In the genomic region with DNA sequence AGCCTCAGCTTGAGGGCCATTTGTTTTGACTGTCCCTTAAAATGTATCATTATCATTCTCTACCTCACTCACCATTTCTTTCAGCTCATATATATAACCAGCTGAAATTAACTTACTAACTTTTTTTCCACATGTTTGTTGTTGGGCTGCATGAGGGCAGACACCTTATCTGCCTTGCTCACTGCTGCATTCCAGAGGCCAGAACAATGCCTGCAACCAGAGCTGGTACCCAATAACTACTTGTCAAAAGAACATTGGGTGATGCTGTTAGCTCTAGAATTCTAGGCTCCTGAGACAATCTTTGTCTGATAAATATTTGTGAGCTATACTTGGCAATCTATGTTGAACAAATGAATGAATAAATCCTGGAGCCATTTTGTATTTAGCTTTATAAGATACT, we compare ENCODE assay signal across 1 cellular context.
TF ChIP-seq lines count a peak whose summit lies in the region.

No MANE protein-coding gene starts in this region.

TF ChIP-seq in GM23338, 12 proteins besides CTCF, POLR2A, EP300 and RAD21 (continued from another document):
- TF ChIP-seq, protein P1, sequence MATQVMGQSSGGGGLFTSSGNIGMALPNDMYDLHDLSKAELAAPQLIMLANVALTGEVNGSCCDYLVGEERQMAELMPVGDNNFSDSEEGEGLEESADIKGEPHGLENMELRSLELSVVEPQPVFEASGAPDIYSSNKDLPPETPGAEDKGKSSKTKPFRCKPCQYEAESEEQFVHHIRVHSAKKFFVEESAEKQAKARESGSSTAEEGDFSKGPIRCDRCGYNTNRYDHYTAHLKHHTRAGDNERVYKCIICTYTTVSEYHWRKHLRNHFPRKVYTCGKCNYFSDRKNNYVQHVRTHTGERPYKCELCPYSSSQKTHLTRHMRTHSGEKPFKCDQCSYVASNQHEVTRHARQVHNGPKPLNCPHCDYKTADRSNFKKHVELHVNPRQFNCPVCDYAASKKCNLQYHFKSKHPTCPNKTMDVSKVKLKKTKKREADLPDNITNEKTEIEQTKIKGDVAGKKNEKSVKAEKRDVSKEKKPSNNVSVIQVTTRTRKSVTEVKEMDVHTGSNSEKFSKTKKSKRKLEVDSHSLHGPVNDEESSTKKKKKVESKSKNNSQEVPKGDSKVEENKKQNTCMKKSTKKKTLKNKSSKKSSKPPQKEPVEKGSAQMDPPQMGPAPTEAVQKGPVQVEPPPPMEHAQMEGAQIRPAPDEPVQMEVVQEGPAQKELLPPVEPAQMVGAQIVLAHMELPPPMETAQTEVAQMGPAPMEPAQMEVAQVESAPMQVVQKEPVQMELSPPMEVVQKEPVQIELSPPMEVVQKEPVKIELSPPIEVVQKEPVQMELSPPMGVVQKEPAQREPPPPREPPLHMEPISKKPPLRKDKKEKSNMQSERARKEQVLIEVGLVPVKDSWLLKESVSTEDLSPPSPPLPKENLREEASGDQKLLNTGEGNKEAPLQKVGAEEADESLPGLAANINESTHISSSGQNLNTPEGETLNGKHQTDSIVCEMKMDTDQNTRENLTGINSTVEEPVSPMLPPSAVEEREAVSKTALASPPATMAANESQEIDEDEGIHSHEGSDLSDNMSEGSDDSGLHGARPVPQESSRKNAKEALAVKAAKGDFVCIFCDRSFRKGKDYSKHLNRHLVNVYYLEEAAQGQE (IDR thresholded peaks at IDR 0.05; ENCODE audit: unreplicated experiment): no peak
- TF ChIP-seq STAT1 (IDR thresholded peaks at IDR 0.05; ENCODE audit: unreplicated experiment) (no peak), ZNF462 (CRISPR knock-in tag; IDR thresholded peaks at IDR 0.05) (no peak), ZNF114 (CRISPR knock-in tag; IDR thresholded peaks at IDR 0.05) (no peak), NANOG (IDR thresholded peaks at IDR 0.05; ENCODE audit: borderline replicate concordance) (no peak), JUNB (IDR thresholded peaks at IDR 0.05; ENCODE audit: unreplicated experiment) (no peak), POLR2AphosphoS5 (IDR thresholded peaks at IDR 0.05; ENCODE audit: low read depth) (no peak), EZH2phosphoT487 (IDR thresholded peaks at IDR 0.05; ENCODE audit: unreplicated experiment) (no peak), ETS1 (IDR thresholded peaks at IDR 0.05) (no peak)
